In genomic region chr19:58166708-58167280, GRCh38 we compare ENCODE assay signal across 23 cellular contexts. TPM values are rescaled to one million over a fixed set of nuclear protein-coding genes. Genes with fewer than 3 reads are reported as not detected.
DNase-seq lines count a peak whose midpoint lies in the region; ATAC-seq, FAIRE-seq and TF ChIP-seq lines count a peak whose summit lies in the region.
"Had no signal": no experiment of that assay in that cellular context is flagged by ENCODE, and none has a peak within 500 bp of the region (broad histone marks: within the 10 kb centered on the region; RNA-seq: fewer than 3 reads in every experiment).

No MANE protein-coding gene starts in this region.

- FAIRE-seq in K562 (lab: Jason Lieb, UNC), result no peak
- FAIRE-seq: RCC 7860 had no signal

- H3K4me3 ChIP-seq in HCT116 (replicated peaks in 1 of 2; ENCODE audit: low read depth in 1 of 2, low read length in 2 of 2) (no peak overlapping the region), K562 (no peak overlapping the region), SK-N-SH (ENCODE audit: low read depth in 2 of 2, low read length in 1 of 2) (no peak overlapping the region)
- no peak overlapping the region for H3K4me3 ChIP-seq in effector memory CD4-positive, alpha-beta T cell (ENCODE audit: insufficient read depth, low read depth, low read length, poor library complexity, severe bottlenecking)
- H3K4me3 ChIP-seq: SJCRH30 had no signal

- no peak for TF ChIP-seq RAD21 in HCT116 (IDR thresholded peaks at IDR 0.05; ENCODE audit: low read depth)
- no peak for TF ChIP-seq RAD21 in K562 (CRISPR knock-in tag; conservative IDR thresholded peaks at IDR 0.05 in 1 of 2, IDR thresholded peaks at IDR 0.05 in 1 of 2)
- no peak for TF ChIP-seq RAD21 in SK-N-SH (IDR thresholded peaks at IDR 0.05; ENCODE audit: low read length)

- WGBS in K562 (ENCODE audit: insufficient coverage, low coverage, missing lambda C conversion rate), result 0% methylated on average over 4 of the region's 4 CpGs
- WGBS in SK-N-SH (ENCODE audit: low lambda C conversion rate), result 9% methylated on average over 4 of the region's 4 CpGs

- no peak for ATAC-seq in HCT116
- no peak for ATAC-seq in K562

- H4K20me1 ChIP-seq in HCT116 (ENCODE audit: insufficient read depth), result no peaks in the 10 kb centered on the region
- no peaks in the 10 kb centered on the region for H4K20me1 ChIP-seq in K562 (replicated peaks; ENCODE audit: control insufficient read depth, insufficient read depth, low read length)
- H4K20me1 ChIP-seq in SK-N-SH (ENCODE audit: insufficient read depth), result no peaks in the 10 kb centered on the region

- H3K27ac ChIP-seq in HCT116 (ENCODE audit: low read depth, low read length) (no peak overlapping the region), K562 (ENCODE audit: extremely low read depth, low read depth, low read length) (no peak overlapping the region), temporal lobe (ENCODE audit: low read depth, low read length) (peak overlapping the region; percentile 0), SK-N-SH (ENCODE audit: low read depth in 2 of 2, low read length in 1 of 2) (no peak overlapping the region)
- no peak overlapping the region for H3K27ac ChIP-seq in effector memory CD4-positive, alpha-beta T cell (ENCODE audit: insufficient read depth, low read length, poor library complexity, severe bottlenecking)
- H3K27ac ChIP-seq: 22Rv1, C4-2B, SJCRH30 had no signal

- H3K27me3 ChIP-seq in HCT116 (ENCODE audit: insufficient read depth, low read length) (no peaks in the 10 kb centered on the region), K562 (ENCODE audit: control insufficient read depth in 2 of 2, insufficient read depth in 2 of 2, low read length in 2 of 2) (no peaks in the 10 kb centered on the region), SK-N-SH (ENCODE audit: insufficient read depth) (no peaks in the 10 kb centered on the region)
- no peaks in the 10 kb centered on the region for H3K27me3 ChIP-seq in effector memory CD4-positive, alpha-beta T cell (replicated peaks; ENCODE audit: control insufficient read depth, insufficient read depth, low read length, poor library complexity, severe bottlenecking)
- H3K27me3 ChIP-seq: SJCRH30 had no signal

- in situ Hi-C loops in K562 (cut with MboI), result no loop called here

- BruUV-seq in HCT116 (replicated peaks; lab: Mats Ljungman, UMichigan) (no TSS peak), K562 (replicated peaks; lab: Mats Ljungman, UMichigan) (no TSS peak)

- H2AFZ ChIP-seq in HCT116 (ENCODE audit: low read depth, low read length, poor library complexity, severe bottlenecking) (no peak overlapping the region), K562 (ENCODE audit: low read depth, low read length) (no peak overlapping the region), SK-N-SH (ENCODE audit: low read depth) (no peak overlapping the region)

- H3K9me3 ChIP-seq in HCT116 (ENCODE audit: control insufficient read depth in 1 of 2, insufficient read depth in 1 of 2, low read depth in 1 of 2, low read length in 2 of 2) (peaks cover 28 to 31% of the 10 kb centered on the region in 2 experiments; a peak in 3 of 4 replicates), K562 (replicated peaks; ENCODE audit: control insufficient read depth, insufficient read depth, low read depth, low read length) (0 out of 2 replicates have a peak, but pooled peaks cover 9% of the 10 kb centered on the region), SK-N-SH (no peaks in the 10 kb centered on the region; the same call in 1 of the 2 replicates)
- H3K9me3 ChIP-seq in effector memory CD4-positive, alpha-beta T cell (ENCODE audit: control insufficient read depth, low read length), result peaks cover 44% of the 10 kb centered on the region

- H3K36me3 ChIP-seq in HCT116 (ENCODE audit: control insufficient read depth in 1 of 2, insufficient read depth in 2 of 2, low read length in 2 of 2), result no peaks in the 10 kb centered on the region
- H3K36me3 ChIP-seq in K562 (ENCODE audit: control insufficient read depth, insufficient read depth, low read length), result no peaks in the 10 kb centered on the region
- H3K36me3 ChIP-seq in effector memory CD4-positive, alpha-beta T cell (ENCODE audit: control insufficient read depth, insufficient read depth, low read length), result no peaks in the 10 kb centered on the region
- H3K36me3 ChIP-seq in SK-N-SH (replicated peaks in 1 of 2; ENCODE audit: control insufficient read depth in 1 of 2, insufficient read depth in 2 of 2, low read length in 1 of 2), result no peaks in the 10 kb centered on the region
- H3K36me3 ChIP-seq: SJCRH30 had no signal

- H3K9me2 ChIP-seq in HCT116 (ENCODE audit: insufficient read depth), result no peaks in the 10 kb centered on the region
- no peaks in the 10 kb centered on the region for H3K9me2 ChIP-seq in SK-N-SH

- H3K4me1 ChIP-seq in HCT116 (ENCODE audit: control insufficient read depth in 1 of 2, insufficient read depth in 2 of 2, low read length in 2 of 2) (no peaks in the 10 kb centered on the region), K562 (replicated peaks in 1 of 2; ENCODE audit: control insufficient read depth in 2 of 2, insufficient read depth in 2 of 2, low read length in 2 of 2) (no peaks in the 10 kb centered on the region), SK-N-SH (ENCODE audit: control insufficient read depth in 1 of 2, insufficient read depth in 2 of 2, low read depth in 1 of 2, low read length in 1 of 2) (no peaks in the 10 kb centered on the region)
- H3K4me1 ChIP-seq in effector memory CD4-positive, alpha-beta T cell (ENCODE audit: control insufficient read depth, insufficient read depth, low read length, poor library complexity, severe bottlenecking), result no peaks in the 10 kb centered on the region
- H3K4me1 ChIP-seq: SJCRH30 had no signal

- DNase-seq in DMS 273 (lab: John Stamatoyannopoulos, UW; ENCODE audit: unreplicated experiment) (peak; percentile 33), DMS 273 treated with DMSO at 0.1 percent for 48 hours (lab: John Stamatoyannopoulos, UW) (no peak), HCT116 (ENCODE audit: low read depth, low spot score) (no peak), K562 (ENCODE audit: extremely low read depth in 1 of 4, low spot score in 3 of 4) (no peak), SK-N-SH (no peak)
- DNase-seq in activated CD8-positive, alpha-beta memory T cell treated with anti-CD3 and anti-CD28 coated beads for 24 hours, result no peak
- no peak for DNase-seq in effector memory CD4-positive, alpha-beta T cell
- DNase-seq: CD8-positive, alpha-beta memory T cell; DMS79 treated with DMSO at 0.1 percent for 48 hours; H7; KG1; NCI-H1092 treated with DMSO at 0.1 percent for 48 hours; NCI-H146; NCI-H2029; NCI-H226; NCI-H510A treated with DMSO at 0.1 percent for 48 hours; NCI-H82; SJCRH30; T-helper 1 cell had no signal

- no peak for TF ChIP-seq CTCF in HCT116 (IDR thresholded peaks at IDR 0.05 in 2 of 3, conservative IDR thresholded peaks at IDR 0.05 in 1 of 3; ENCODE audit: borderline replicate concordance in 1 of 3, insufficient read depth in 1 of 3, low read depth in 2 of 3, low read length in 2 of 3)
- no peak for TF ChIP-seq CTCF in K562 (IDR thresholded peaks at IDR 0.05 in 2 of 3, conservative IDR thresholded peaks at IDR 0.05 in 1 of 3; ENCODE audit: insufficient read depth in 2 of 3, low read depth in 1 of 3, low read length in 3 of 3)
- TF ChIP-seq CTCF in SK-N-SH (IDR thresholded peaks at IDR 0.05), result no peak

- no peaks in the 10 kb centered on the region for H3F3A ChIP-seq in SK-N-SH (replicated peaks; ENCODE audit: insufficient read depth)

- no peak for TF ChIP-seq POLR2A in HCT116 (IDR thresholded peaks at IDR 0.05; ENCODE audit: borderline replicate concordance, extremely low read depth, insufficient read depth, insufficient read length)
- TF ChIP-seq POLR2A in K562 (conservative IDR thresholded peaks at IDR 0.05), result no peak

- TF ChIP-seq EP300 in K562 (IDR thresholded peaks at IDR 0.05; ENCODE audit: low read length) (no peak), SK-N-SH (IDR thresholded peaks at IDR 0.05; ENCODE audit: borderline replicate concordance in 1 of 2, low read depth in 1 of 2, low read length in 1 of 2) (no peak)

- H3K79me2 ChIP-seq in HCT116 (ENCODE audit: insufficient read depth, low read length) (no peaks in the 10 kb centered on the region), K562 (ENCODE audit: control insufficient read depth, insufficient read depth, low read length) (no peaks in the 10 kb centered on the region), SK-N-SH (ENCODE audit: insufficient read depth) (no peaks in the 10 kb centered on the region)

- POLR2A ChIA-PET in HCT116 (lab: Charles Lee) (no interaction called here), K562 (lab: Yijun Ruan, JAX) (no interaction called here), SK-N-SH (lab: Yijun Ruan, JAX) (no interaction called here)

- no peak overlapping the region for H3K4me2 ChIP-seq in HCT116 (ENCODE audit: low read length)
- no peak overlapping the region for H3K4me2 ChIP-seq in K562 (ENCODE audit: insufficient read depth, low read length)
- no peak overlapping the region for H3K4me2 ChIP-seq in SK-N-SH

- no peaks in the 10 kb centered on the region for H3K9me1 ChIP-seq in K562 (ENCODE audit: control insufficient read depth, insufficient read depth, low read length)

- intact Hi-C loops in HCT116 (cut with micrococcal nuclease) (no loop called here), K562 (cut with micrococcal nuclease) (no loop called here)

- H3K9ac ChIP-seq in HCT116 (ENCODE audit: low read length) (no peak overlapping the region), K562 (ENCODE audit: insufficient read depth in 1 of 2, low read depth in 2 of 2, low read length in 2 of 2) (no peak overlapping the region), SK-N-SH (no peak overlapping the region)

- CTCF ChIA-PET in HCT116 (lab: Charles Lee), result no interaction called here
- CTCF ChIA-PET in K562 (lab: Yijun Ruan, JAX; ENCODE audit: low intra/inter-chr PET ratio), result no interaction called here
- CTCF ChIA-PET in SK-N-SH (lab: Yijun Ruan, JAX), result interaction anchor here (0.8 kb wide), 1 partner anchor 12 kb away, joined by 3 read pairs; no protein-coding TSS in a partner anchor

- RAD21 ChIA-PET in HCT116 (lab: Charles Lee; ENCODE audit: low non-redundant PET in 1 of 2, low total read pairs in 2 of 2, uncharacterized antibody in 2 of 2, unreplicated experiment in 2 of 2), result no interaction called here

RNA-seq across cellular contexts. Expression of gene ZNF274, which starts 16.1 kb away (rescaled TPM):
- total RNA-seq in HCT116 (2021; ENCODE audit: unreplicated experiment), result 7.8 TPM
- 8.0 and 10.1 TPM in 2 replicates for polyA plus RNA-seq in HCT116 (2012)
- total RNA-seq in K562 (2011; cell fraction: chromatin; rRNA removed; ENCODE audit: low replicate concordance), result 87.2 and 99.4 TPM in 2 replicates
- total RNA-seq in K562 (2011; cell fraction: nucleolus; rRNA removed), result 74.9 and 80.5 TPM in 2 replicates
- total RNA-seq in K562 (2011; cell fraction: nucleoplasm; rRNA removed), result 74.5 and 86.6 TPM in 2 replicates
- 28.1 and 31.1 TPM in 2 replicates for total RNA-seq in K562 (2014; rRNA removed)
- total RNA-seq in K562 (2014; rRNA removed; fragmentation: Illumina TruSeq; extraction: Trizol), result 26.8 and 28.9 TPM in 2 replicates
- 21.5 and 22.1 TPM in 2 replicates for total RNA-seq in K562 (2015; rRNA removed; fragmentation: Illumina TruSeq; extraction: Trizol)
- total RNA-seq in K562 (2021), result 28.2 and 28.7 TPM in 2 replicates
- polyA plus RNA-seq in K562 (2011; rRNA removed), result 35.3 and 37.0 TPM in 2 replicates
- 22.3 and 30.4 TPM in 2 replicates for polyA plus RNA-seq in K562 (2011; cell fraction: cytosol; rRNA removed)
- polyA plus RNA-seq in K562 (2011; cell fraction: nucleus; rRNA removed), result 53.2 and 72.8 TPM in 2 replicates
- polyA plus RNA-seq in K562 (2012), result 21.8 and 36.4 TPM in 2 replicates
- 32.0 and 32.8 TPM in 2 replicates for polyA plus RNA-seq in K562 (2014; fragmentation: Illumina TruSeq; extraction: Trizol)
- 1 to 10 TPM; 5.2 to 5.4 TPM for polyA plus RNA-seq in K562 (2014; fragmentation: Nextera tagmentation; extraction: Ambion mirVana)
- 31.0 and 33.6 TPM in 2 replicates for polyA plus RNA-seq in K562 (2014; rRNA removed)
- polyA minus RNA-seq in K562 (2011; rRNA and poly(A)+ RNA removed), result 32.7 and 33.5 TPM in 2 replicates
- polyA minus RNA-seq in K562 (2011; cell fraction: cytosol; rRNA and poly(A)+ RNA removed), result 15.4 and 16.8 TPM in 2 replicates
- 34.1 and 47.1 TPM in 2 replicates for polyA minus RNA-seq in K562 (2011; cell fraction: nucleus; rRNA and poly(A)+ RNA removed)
- 18.7 TPM for total RNA-seq in temporal lobe
- polyA plus RNA-seq in SK-N-SH (2012; rRNA removed), result 3.1 and 4.0 TPM in 2 replicates
- polyA plus RNA-seq in SK-N-SH (2012; cell fraction: cytosol; rRNA removed), result 2.3 and 2.7 TPM in 2 replicates
- 7.9 and 8.0 TPM in 2 replicates for polyA plus RNA-seq in SK-N-SH (2012; cell fraction: nucleus; rRNA removed)

RNA-seq across cellular contexts. Expression of gene ZNF329, which starts 16.2 kb away (rescaled TPM):
- total RNA-seq in HCT116 (2021; ENCODE audit: unreplicated experiment) (1.7 TPM), K562 (2014; rRNA removed) (2.0 TPM in 2 replicates), K562 (2014; rRNA removed; fragmentation: Illumina TruSeq; extraction: Trizol) (3.6 and 4.2 TPM in 2 replicates), K562 (2015; rRNA removed; fragmentation: Illumina TruSeq; extraction: Trizol) (3.0 and 3.3 TPM in 2 replicates), K562 (2021) (2.2 TPM in 2 replicates), temporal lobe (26.3 TPM)
- 1.4 and 1.7 TPM in 2 replicates for polyA plus RNA-seq in HCT116 (2012)
- 3.1 and 5.2 TPM in 2 replicates for total RNA-seq in K562 (2011; cell fraction: chromatin; rRNA removed; ENCODE audit: low replicate concordance)
- total RNA-seq in K562 (2011; cell fraction: nucleolus; rRNA removed), result 3.5 and 4.1 TPM in 2 replicates
- total RNA-seq in K562 (2011; cell fraction: nucleoplasm; rRNA removed), result 2.5 and 3.8 TPM in 2 replicates
- polyA plus RNA-seq in K562 (2011; rRNA removed) (1.2 and 2.4 TPM in 2 replicates), K562 (2014; fragmentation: Illumina TruSeq; extraction: Trizol) (2.1 and 2.2 TPM in 2 replicates), K562 (2014; fragmentation: Nextera tagmentation; extraction: Ambion mirVana) (1 to 10 TPM in 1 of 2 experiments, under 1 TPM in 1; 0.21 to 1.0 TPM), K562 (2014; rRNA removed) (1.2 and 2.0 TPM in 2 replicates), SK-N-SH (2012; rRNA removed) (3.6 and 5.0 TPM in 2 replicates)
- polyA plus RNA-seq in K562 (2011; cell fraction: cytosol; rRNA removed), result 0.80 and 0.95 TPM in 2 replicates
- polyA plus RNA-seq in K562 (2011; cell fraction: nucleus; rRNA removed), result 0.55 and 0.87 TPM in 2 replicates
- polyA plus RNA-seq in K562 (2012), result 1.4 and 2.7 TPM in 2 replicates
- polyA minus RNA-seq in K562 (2011; rRNA and poly(A)+ RNA removed), result 2.1 and 4.2 TPM in 2 replicates
- 2.0 TPM in 1 of 2 replicates, not detected in the other for polyA minus RNA-seq in K562 (2011; cell fraction: cytosol; rRNA and poly(A)+ RNA removed)
- polyA minus RNA-seq in K562 (2011; cell fraction: nucleus; rRNA and poly(A)+ RNA removed), result 0.67 and 1.00 TPM in 2 replicates
- polyA plus RNA-seq in SK-N-SH (2012; cell fraction: cytosol; rRNA removed), result 4.8 and 5.0 TPM in 2 replicates
- polyA plus RNA-seq in SK-N-SH (2012; cell fraction: nucleus; rRNA removed), result 3.8 and 4.7 TPM in 2 replicates
